15 cellular contexts compared by ENCODE assay signal in the genomic region with DNA sequence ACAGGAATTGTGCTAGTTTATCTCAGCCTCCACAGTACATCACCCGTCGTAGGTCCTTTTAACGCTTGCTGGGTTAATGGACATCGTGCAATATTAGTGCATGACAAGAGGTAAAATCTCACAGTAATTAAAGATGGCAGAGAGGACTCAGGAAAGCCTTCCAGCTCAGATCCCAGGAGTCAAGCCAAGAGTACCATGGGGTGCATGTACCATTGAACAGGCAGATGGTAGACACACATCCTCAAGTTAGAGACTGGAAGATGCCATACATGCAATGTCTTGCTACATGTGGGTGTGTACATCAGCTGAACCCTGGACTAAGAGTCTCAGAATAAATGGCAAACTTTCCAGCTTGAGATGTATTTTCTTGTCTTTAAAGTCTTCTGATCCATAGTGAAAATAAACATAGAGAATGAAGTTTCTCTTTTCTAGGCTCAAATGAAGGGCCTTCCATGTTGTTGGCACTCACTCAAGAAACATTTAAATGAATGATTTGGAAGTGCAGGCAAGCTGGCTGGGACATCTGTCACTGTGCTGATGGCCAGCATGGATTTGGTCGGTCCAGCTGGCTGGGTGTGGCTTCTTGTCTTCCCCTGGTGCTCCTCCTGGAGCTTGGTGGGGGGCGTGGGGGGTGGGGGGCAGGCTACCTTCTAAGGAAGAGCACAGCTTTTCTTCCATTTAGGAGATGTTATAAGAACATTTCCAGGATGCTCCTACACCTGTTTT.
A peak's percentile ranks its signal among the peaks of the same experiment; 100 is the strongest.
DNase-seq lines count a peak whose midpoint lies in the region; ATAC-seq, FAIRE-seq and TF ChIP-seq lines count a peak whose summit lies in the region.
"Had no signal": no experiment of that assay in that cellular context is flagged by ENCODE, and none has a peak within 500 bp of the region (broad histone marks: within the 10 kb centered on the region; RNA-seq: fewer than 3 reads in every experiment).

No MANE protein-coding gene starts in this region.

- H3K14ac ChIP-seq in IMR-90 (replicated peaks; ENCODE audit: low read depth, low read length), result 0 out of 2 replicates have a peak overlapping the region, but pooled peaks have one; percentile 67
- H3K14ac ChIP-seq in H9 (ENCODE audit: insufficient read depth, low read length), result no peak overlapping the region

- dilution Hi-C loops in IMR-90 (cut with HindIII; ENCODE audit: low sequenced_read_pairs, unreplicated experiment), result no loop called here

- H3K4me3 ChIP-seq in IMR-90 (ENCODE audit: insufficient read depth, low read depth, low read length) (no peak overlapping the region), neural progenitor cell (no peak overlapping the region)
- H3K4me3 ChIP-seq: A549; BLaER1 treated with 17β-estradiol and CSF1 and Interleukin-3, amounts not matched to agents 10 nM and 100 nM had no signal

- H3T11ph ChIP-seq in H9 (ENCODE audit: low read length), result no peak overlapping the region

- H3K27me3 Mint-ChIP-seq in H9 (ENCODE audit: low read depth) (no peaks in the 10 kb centered on the region), neural progenitor cell (ENCODE audit: insufficient read depth, low read depth) (no peaks in the 10 kb centered on the region)

- no peak overlapping the region for H2BK12ac ChIP-seq in H9 (ENCODE audit: insufficient read length, low read depth, low read length)

- no peak overlapping the region for H3K4me3 Mint-ChIP-seq in H9
- H3K4me3 Mint-ChIP-seq in neural progenitor cell, result no peak overlapping the region
- H3K4me3 Mint-ChIP-seq: IgD-negative memory B cell had no signal

- H3K56ac ChIP-seq in IMR-90 (ENCODE audit: extremely low read depth, insufficient read depth, low read length) (no peak overlapping the region), H9 (ENCODE audit: insufficient read length, low read depth, low read length) (no peak overlapping the region)

- H2AK5ac ChIP-seq in IMR-90 (ENCODE audit: low read depth, low read length) (peak overlapping the region; percentile 72), H9 (ENCODE audit: insufficient read length, low read length) (no peak overlapping the region)

- DNase-seq in D721Med (ENCODE audit: insufficient read length, low spot score), result no peak
- no peak for DNase-seq in IMR-90
- peak; percentile 88 for DNase-seq in NCI-H524 treated with DMSO at 0.1 percent for 48 hours (lab: John Stamatoyannopoulos, UW)
- DNase-seq in cerebellar nuclear complex (lab: John Stamatoyannopoulos, UW), result peak; percentile 55 to 68
- no peak for DNase-seq in DMS153 (lab: John Stamatoyannopoulos, UW)
- DNase-seq in H9, result no peak
- no peak for DNase-seq in neural progenitor cell (ENCODE audit: low spot score)
- no peak for DNase-seq in hypothalamus (lab: John Stamatoyannopoulos, UW)
- DNase-seq: Kasumi-1, NCI-H774 had no signal

- no peak for TF ChIP-seq RAD21 in IMR-90 (IDR thresholded peaks at IDR 0.05; ENCODE audit: low read length)

- H2BK5ac ChIP-seq in IMR-90 (ENCODE audit: low read depth, low read length, poor library complexity, severe bottlenecking), result peak overlapping the region; percentile 77
- no peak overlapping the region for H2BK5ac ChIP-seq in H9 (ENCODE audit: insufficient read length, low read length)

- in situ Hi-C loops in IMR-90 (cut with MboI; ENCODE audit: low sequenced_read_pairs), result no loop called here

- H2AFZ ChIP-seq in IMR-90 (replicated peaks; ENCODE audit: low read length, poor library complexity) (no peak overlapping the region), H9 (ENCODE audit: low read length) (no peak overlapping the region), neural progenitor cell (replicated peaks) (no peak overlapping the region)

- 80% methylated on average over 1 of the region's 6 CpGs; no CpG with 5 or more reads in 1 of the 2 experiments for WGBS in IMR-90 (ENCODE audit: extremely low coverage in 2 of 2, insufficient read length in 1 of 2), 2 experiments
- no CpG with 5 or more reads among the region's 6 CpGs for WGBS in H9 (ENCODE audit: extremely low coverage, insufficient read length, low lambda C conversion rate)

- no peak for ATAC-seq in IMR-90 (ENCODE audit: low read depth)
- ATAC-seq: A549, Panc1 had no signal

- peak overlapping the region; percentile 79 for H2BK20ac ChIP-seq in IMR-90 (ENCODE audit: low read depth, low read length)
- H2BK20ac ChIP-seq in H9 (ENCODE audit: low read depth, low read length, poor library complexity, severe bottlenecking), result no peak overlapping the region

- H3K79me1 ChIP-seq in IMR-90 (ENCODE audit: low read depth in 1 of 2, low read length in 2 of 2) (no peaks in the 10 kb centered on the region), H9 (ENCODE audit: insufficient read depth, low read depth, low read length, poor library complexity, severe bottlenecking) (no peaks in the 10 kb centered on the region)

- H3K9ac ChIP-seq in IMR-90 (ENCODE audit: low read depth, low read length) (no peak overlapping the region), H9 (ENCODE audit: extremely low read depth, insufficient read length, low read length) (no peak overlapping the region), neural progenitor cell (no peak overlapping the region)
- H3K9ac ChIP-seq: BLaER1 treated with 17β-estradiol and CSF1 and Interleukin-3, amounts not matched to agents 10 nM and 100 nM had no signal

- H3K4ac ChIP-seq in IMR-90 (ENCODE audit: low read depth, low read length) (peak overlapping the region; percentile 46), H9 (ENCODE audit: low read depth, low read length) (no peak overlapping the region)

- POLR2A ChIA-PET in IMR-90 (lab: Charles Lee; ENCODE audit: unreplicated experiment), result no interaction called here

- H3K27ac Mint-ChIP-seq in H9 (no peak overlapping the region), neural progenitor cell (no peak overlapping the region)
- H3K27ac Mint-ChIP-seq: IgD-negative memory B cell had no signal

- H3K27me3 ChIP-seq in IMR-90 (ENCODE audit: control insufficient read depth, insufficient read depth, low read length) (no peaks in the 10 kb centered on the region), H9 (ENCODE audit: insufficient read depth, low read length) (no peaks in the 10 kb centered on the region), neural progenitor cell (no peaks in the 10 kb centered on the region)
- H3K27me3 ChIP-seq: BLaER1 treated with 17β-estradiol and CSF1 and Interleukin-3, amounts not matched to agents 10 nM and 100 nM had no signal

- H3K36me3 ChIP-seq in IMR-90 (ENCODE audit: control insufficient read depth, insufficient read depth, low read length) (no peaks in the 10 kb centered on the region), neural progenitor cell (no peaks in the 10 kb centered on the region)
- H3K36me3 ChIP-seq: BLaER1 treated with 17β-estradiol and CSF1 and Interleukin-3, amounts not matched to agents 10 nM and 100 nM had no signal

- H3K4me1 Mint-ChIP-seq in H9 (peaks cover 5 to 8% of the 10 kb centered on the region in 2 experiments; a peak in 3 of 4 replicates), neural progenitor cell (peaks cover 40% of the 10 kb centered on the region)
- H3K4me1 Mint-ChIP-seq: IgD-negative memory B cell had no signal

- H2AK9ac ChIP-seq in IMR-90 (replicated peaks; ENCODE audit: low read depth, low read length, poor library complexity), result no peak overlapping the region

- H3K9me3 ChIP-seq in IMR-90 (ENCODE audit: control insufficient read depth, insufficient read depth, low read length) (no peaks in the 10 kb centered on the region), H9 (ENCODE audit: control insufficient read depth, low read depth, low read length) (no peaks in the 10 kb centered on the region), neural progenitor cell (ENCODE audit: low read depth) (no peaks in the 10 kb centered on the region)
- H3K9me3 ChIP-seq: A549 had no signal

- H2BK120ac ChIP-seq in IMR-90 (ENCODE audit: low read depth, low read length) (peak overlapping the region; percentile 85; the same call in 1 of the 2 replicates), H9 (ENCODE audit: low read depth, low read length, poor library complexity, severe bottlenecking) (no peak overlapping the region)

- CTCF ChIA-PET in IMR-90 (lab: Yijun Ruan, JAX), result no interaction called here

- peaks cover 12% of the 10 kb centered on the region for H3F3A ChIP-seq in neural progenitor cell (ENCODE audit: low read depth)

- TF ChIP-seq CTCF in D721Med (IDR thresholded peaks at IDR 0.05; ENCODE audit: insufficient read depth, missing control alignments) (no peak), IMR-90 (conservative IDR thresholded peaks at IDR 0.05; ENCODE audit: low read depth, low read length) (no peak), H9 (conservative IDR thresholded peaks at IDR 0.05) (no peak), neural progenitor cell (IDR thresholded peaks at IDR 0.05) (no peak)

- peak; percentile 46 for FAIRE-seq in D721Med (lab: Jason Lieb, UNC)
- FAIRE-seq: A549, H54 had no signal

- no TSS peak for BruUV-seq in IMR-90 (replicated peaks; lab: Mats Ljungman, UMichigan)

- H3K9me3 Mint-ChIP-seq in H9 (no peaks in the 10 kb centered on the region; a peak in 1 of 5 replicates), neural progenitor cell (no peaks in the 10 kb centered on the region)

- H4K8ac ChIP-seq in IMR-90 (ENCODE audit: low read depth in 2 of 2, low read length in 2 of 2) (peak overlapping the region in 1 of 2 experiments; percentile 73; a peak in 3 of 4 replicates), H9 (replicated peaks; ENCODE audit: insufficient read length, low read depth, low read length) (no peak overlapping the region)

- no peaks in the 10 kb centered on the region for H4K20me1 ChIP-seq in IMR-90 (ENCODE audit: insufficient read depth, low read length)
- no peaks in the 10 kb centered on the region for H4K20me1 ChIP-seq in H9 (ENCODE audit: control insufficient read depth, insufficient read depth, insufficient read length)
- no peaks in the 10 kb centered on the region for H4K20me1 ChIP-seq in neural progenitor cell (ENCODE audit: low read depth)
- H4K20me1 ChIP-seq: BLaER1 treated with 17β-estradiol and CSF1 and Interleukin-3, amounts not matched to agents 10 nM and 100 nM had no signal

- H4K91ac ChIP-seq in IMR-90 (ENCODE audit: insufficient read depth, low read depth, low read length) (peak overlapping the region; percentile 74), H9 (ENCODE audit: insufficient read length, low read depth, low read length) (no peak overlapping the region)

- H3K9me1 ChIP-seq in IMR-90 (ENCODE audit: insufficient read depth, low read length), result peaks cover 9% of the 10 kb centered on the region; the same call in 1 of the 2 replicates

- H3K4me1 ChIP-seq in IMR-90 (ENCODE audit: control insufficient read depth, insufficient read depth, low read length), result peaks cover 7% of the 10 kb centered on the region
- no peaks in the 10 kb centered on the region for H3K4me1 ChIP-seq in H9 (ENCODE audit: insufficient read depth, low read length)
- H3K4me1 ChIP-seq in neural progenitor cell, result peaks cover 7% of the 10 kb centered on the region
- H3K4me1 ChIP-seq: A549; BLaER1 treated with 17β-estradiol and CSF1 and Interleukin-3, amounts not matched to agents 10 nM and 100 nM had no signal

- H3K27ac ChIP-seq in IMR-90 (ENCODE audit: insufficient read depth, low read length), result no peak overlapping the region
- no peak overlapping the region for H3K27ac ChIP-seq in H9 (ENCODE audit: insufficient read length, low read depth, low read length)
- no peak overlapping the region for H3K27ac ChIP-seq in neural progenitor cell
- H3K27ac ChIP-seq: A549; BLaER1 treated with 17β-estradiol and CSF1 and Interleukin-3, amounts not matched to agents 10 nM and 100 nM had no signal

- no peak overlapping the region for H3K4me2 ChIP-seq in IMR-90 (ENCODE audit: low read depth, low read length)
- no peak overlapping the region for H3K4me2 ChIP-seq in H9 (ENCODE audit: insufficient read depth, insufficient read length, low read length)
- H3K4me2 ChIP-seq in neural progenitor cell, result no peak overlapping the region
- H3K4me2 ChIP-seq: A549; BLaER1 treated with 17β-estradiol and CSF1 and Interleukin-3, amounts not matched to agents 10 nM and 100 nM had no signal

- no peak overlapping the region for H4K5ac ChIP-seq in IMR-90 (ENCODE audit: low read depth, low read length)
- H4K5ac ChIP-seq in H9 (ENCODE audit: insufficient read length, low read depth, low read length), result no peak overlapping the region

- H3K79me2 ChIP-seq in H9 (ENCODE audit: insufficient read depth, low read length) (no peaks in the 10 kb centered on the region), neural progenitor cell (ENCODE audit: low read depth) (no peaks in the 10 kb centered on the region)

- no peaks in the 10 kb centered on the region for H3K36me3 Mint-ChIP-seq in H9 (ENCODE audit: insufficient read depth in 1 of 3, low read depth in 3 of 3)
- H3K36me3 Mint-ChIP-seq in neural progenitor cell, result no peaks in the 10 kb centered on the region
- H3K36me3 Mint-ChIP-seq: IgD-negative memory B cell had no signal

- H3K23ac ChIP-seq in IMR-90 (ENCODE audit: low read depth, low read length) (peak overlapping the region; percentile 41; the same call in 1 of the 2 replicates), H9 (ENCODE audit: insufficient read length, low read depth, low read length) (no peak overlapping the region)

- no peak for TF ChIP-seq POLR2A in IMR-90 (IDR thresholded peaks at IDR 0.05; ENCODE audit: low read depth, low read length)

- H2BK15ac ChIP-seq in IMR-90 (ENCODE audit: low read depth, low read length) (peak overlapping the region; percentile 47; the same call in 2 of the 3 replicates), H9 (ENCODE audit: low read depth, low read length) (no peak overlapping the region)

- H3K18ac ChIP-seq in IMR-90 (ENCODE audit: low read depth, low read length), result peak overlapping the region; percentile 61; the same call in 1 of the 2 replicates
- no peak overlapping the region for H3K18ac ChIP-seq in H9 (ENCODE audit: insufficient read length, low read depth, low read length)

- H3K23me2 ChIP-seq in H9 (ENCODE audit: insufficient read length, low read depth, low read length, poor library complexity, severe bottlenecking), result no peaks in the 10 kb centered on the region

- intact Hi-C loops in IMR-90 (cut with micrococcal nuclease), result no loop called here

Comparison
In these comparisons a context has a peak if more than half of its experiments do, and no peak if none do; other contexts are left out.
1. DNase-seq: peak in NCI-H524 treated with DMSO at 0.1 percent for 48 hours (single experiment) and cerebellar nuclear complex (2 of 2); none in D721Med (single experiment), IMR-90 (single experiment), DMS153 (single experiment), H9 (single experiment), neural progenitor cell (single experiment) and hypothalamus (0 of 51).